19 cellular contexts compared by ENCODE assay signal in genomic region chr9:2414465-2414864, GRCh38.
DNase-seq lines count a peak whose midpoint lies in the region; ATAC-seq, FAIRE-seq and TF ChIP-seq lines count a peak whose summit lies in the region.
"Had no signal": no experiment of that assay in that cellular context is flagged by ENCODE, and none has a peak within 500 bp of the region (broad histone marks: within the 10 kb centered on the region; RNA-seq: fewer than 3 reads in every experiment).

No MANE protein-coding gene starts in this region.

- H3K9ac ChIP-seq in mesendoderm (ENCODE audit: low read length) (no peak overlapping the region), H9 (ENCODE audit: extremely low read depth, insufficient read length, low read length) (no peak overlapping the region), neural progenitor cell (no peak overlapping the region)
- H3K9ac ChIP-seq: KMS-11 had no signal

- no peak overlapping the region for H2BK20ac ChIP-seq in H9 (ENCODE audit: low read depth, low read length, poor library complexity, severe bottlenecking)

- no peak overlapping the region for H3K4me3 ChIP-seq in heart left ventricle
- no peak overlapping the region for H3K4me3 ChIP-seq in brain microvascular endothelial cell (ENCODE audit: low read depth, low read length)
- no peak overlapping the region for H3K4me3 ChIP-seq in mesendoderm (ENCODE audit: low read length)
- no peak overlapping the region for H3K4me3 ChIP-seq in left lung
- no peak overlapping the region for H3K4me3 ChIP-seq in neural progenitor cell

- peaks cover 0 to 7% (median 0%) of the 10 kb centered on the region in 3 experiments; a peak in 2 of 7 replicates for H3K36me3 Mint-ChIP-seq in H9 (ENCODE audit: insufficient read depth in 1 of 3, low read depth in 3 of 3)
- H3K36me3 Mint-ChIP-seq in neural progenitor cell = no peaks in the 10 kb centered on the region
- H3K36me3 Mint-ChIP-seq: CD8-positive, alpha-beta T cell had no signal

- H3K79me2 ChIP-seq in mesendoderm (ENCODE audit: control insufficient read depth, insufficient read depth, low read length) (no peaks in the 10 kb centered on the region), H9 (ENCODE audit: insufficient read depth, low read length) (no peaks in the 10 kb centered on the region), neural progenitor cell (ENCODE audit: low read depth) (no peaks in the 10 kb centered on the region)

- no peak overlapping the region for H3K18ac ChIP-seq in mesendoderm (ENCODE audit: low read length)
- no peak overlapping the region for H3K18ac ChIP-seq in H9 (ENCODE audit: insufficient read length, low read depth, low read length)

- no peak overlapping the region for H2BK12ac ChIP-seq in H9 (ENCODE audit: insufficient read length, low read depth, low read length)

- H2AFZ ChIP-seq in H9 (ENCODE audit: low read length) = no peak overlapping the region
- no peak overlapping the region for H2AFZ ChIP-seq in neural progenitor cell (replicated peaks)

- H3K9me3 ChIP-seq in heart left ventricle (no peaks in the 10 kb centered on the region), H9 (ENCODE audit: control insufficient read depth, low read depth, low read length) (no peaks in the 10 kb centered on the region), left lung (no peaks in the 10 kb centered on the region), neural progenitor cell (ENCODE audit: low read depth) (no peaks in the 10 kb centered on the region)

- H3K56ac ChIP-seq in mesendoderm (ENCODE audit: low read length) (no peak overlapping the region), H9 (ENCODE audit: insufficient read length, low read depth, low read length) (no peak overlapping the region)

- no peaks in the 10 kb centered on the region for H3K36me3 ChIP-seq in heart left ventricle
- no peaks in the 10 kb centered on the region for H3K36me3 ChIP-seq in brain microvascular endothelial cell (replicated peaks)
- H3K36me3 ChIP-seq in mesendoderm (ENCODE audit: control insufficient read depth, insufficient read depth, low read length) = no peaks in the 10 kb centered on the region
- no peaks in the 10 kb centered on the region for H3K36me3 ChIP-seq in left lung
- H3K36me3 ChIP-seq in neural progenitor cell = no peaks in the 10 kb centered on the region

- FAIRE-seq in urothelium cell line (lab: Jason Lieb, UNC) = no peak
- FAIRE-seq: D721Med had no signal

- peaks cover 3% of the 10 kb centered on the region for H3F3A ChIP-seq in neural progenitor cell (ENCODE audit: low read depth)

- no peaks in the 10 kb centered on the region for H3K23me2 ChIP-seq in H9 (ENCODE audit: insufficient read length, low read depth, low read length, poor library complexity, severe bottlenecking)

- H3K23ac ChIP-seq in mesendoderm (ENCODE audit: low read length) = no peak overlapping the region
- no peak overlapping the region for H3K23ac ChIP-seq in H9 (ENCODE audit: insufficient read length, low read depth, low read length)

- no peak for TF ChIP-seq CTCF in heart left ventricle (IDR thresholded peaks at IDR 0.05)
- no peak for TF ChIP-seq CTCF in brain microvascular endothelial cell (IDR thresholded peaks at IDR 0.05; ENCODE audit: low read depth, low read length, missing control alignments)
- no peak for TF ChIP-seq CTCF in H9 (conservative IDR thresholded peaks at IDR 0.05)
- no peak for TF ChIP-seq CTCF in left lung (IDR thresholded peaks at IDR 0.05)
- no peak for TF ChIP-seq CTCF in neural progenitor cell (IDR thresholded peaks at IDR 0.05)

- H3K79me1 ChIP-seq in mesendoderm (ENCODE audit: low read length) = no peaks in the 10 kb centered on the region
- no peaks in the 10 kb centered on the region for H3K79me1 ChIP-seq in H9 (ENCODE audit: insufficient read depth, low read depth, low read length, poor library complexity, severe bottlenecking)

- no peak overlapping the region for H3K4me3 Mint-ChIP-seq in H9
- no peak overlapping the region for H3K4me3 Mint-ChIP-seq in neural progenitor cell
- H3K4me3 Mint-ChIP-seq: CD8-positive, alpha-beta T cell had no signal

- H3K4me1 ChIP-seq in heart left ventricle = peaks cover 0 to 15% (median 5%) of the 10 kb centered on the region in 12 donors
- H3K4me1 ChIP-seq in mesendoderm (ENCODE audit: control insufficient read depth, low read depth, low read length) = peaks cover 2% of the 10 kb centered on the region
- peaks cover 8% of the 10 kb centered on the region for H3K4me1 ChIP-seq in H9 (ENCODE audit: insufficient read depth, low read length)
- H3K4me1 ChIP-seq in left lung = no peaks in the 10 kb centered on the region
- peaks cover 29% of the 10 kb centered on the region for H3K4me1 ChIP-seq in neural progenitor cell

- DNase-seq in Right ventricle myocardium inferior (ENCODE audit: missing footprints) = no peak
- no peak for DNase-seq in heart left ventricle
- DNase-seq in brain microvascular endothelial cell = peak; percentile 38
- peak; percentile 84 for DNase-seq in mesendoderm
- DNase-seq in H9 = no peak
- no peak for DNase-seq in left lung
- no peak for DNase-seq in neural progenitor cell (ENCODE audit: low spot score)
- no peak for DNase-seq in urothelium cell line (ENCODE audit: low spot score)
- DNase-seq: CD8-positive, alpha-beta T cell; DND-41; GOT3; NCI-H1105 treated with DMSO at 0.1 percent for 48 hours; NCI-H187; NCI-H2171; NCI-H510A; SIG-M5 had no signal

- in situ Hi-C loops in brain microvascular endothelial cell (cut with HindIII; ENCODE audit: low pct_ligation_motif_present, low sequenced_read_pairs) = no loop called here

- H4K5ac ChIP-seq in mesendoderm (ENCODE audit: low read length) (no peak overlapping the region), H9 (ENCODE audit: insufficient read length, low read depth, low read length) (no peak overlapping the region)

- H3T11ph ChIP-seq in H9 (ENCODE audit: low read length) = no peak overlapping the region

- H3K27ac Mint-ChIP-seq in H9 (no peak overlapping the region), neural progenitor cell (no peak overlapping the region)
- H3K27ac Mint-ChIP-seq: CD8-positive, alpha-beta T cell had no signal

- ATAC-seq in Right ventricle myocardium inferior = peak; percentile 26
- ATAC-seq in heart left ventricle = no peak
- no peak for ATAC-seq in left lung
- ATAC-seq: CD8-positive, alpha-beta T cell had no signal

- WGBS in heart left ventricle, 4 donors = 74 to 88% (median 85%) methylated on average over 2 of the region's 2 CpGs
- WGBS in mesendoderm (ENCODE audit: extremely low coverage, insufficient coverage, low lambda C conversion rate) = no CpG with 5 or more reads among the region's 2 CpGs
- WGBS in H9 (ENCODE audit: extremely low coverage, insufficient read length, low lambda C conversion rate) = no CpG with 5 or more reads among the region's 2 CpGs

- H2BK5ac ChIP-seq in mesendoderm (ENCODE audit: low read length) (no peak overlapping the region), H9 (ENCODE audit: insufficient read length, low read length) (no peak overlapping the region)

- H4K20me1 ChIP-seq in H9 (ENCODE audit: control insufficient read depth, insufficient read depth, insufficient read length) = no peaks in the 10 kb centered on the region
- H4K20me1 ChIP-seq in neural progenitor cell (ENCODE audit: low read depth) = no peaks in the 10 kb centered on the region

- H3K4me2 ChIP-seq in mesendoderm (ENCODE audit: low read length) = no peak overlapping the region
- no peak overlapping the region for H3K4me2 ChIP-seq in H9 (ENCODE audit: insufficient read depth, insufficient read length, low read length)
- no peak overlapping the region for H3K4me2 ChIP-seq in neural progenitor cell
- H3K4me2 ChIP-seq: KMS-11 had no signal

- H3K14ac ChIP-seq in H9 (ENCODE audit: insufficient read depth, low read length) = no peak overlapping the region

- H4K91ac ChIP-seq in H9 (ENCODE audit: insufficient read length, low read depth, low read length) = no peak overlapping the region

- H2AK5ac ChIP-seq in mesendoderm (ENCODE audit: low read length) = no peak overlapping the region
- H2AK5ac ChIP-seq in H9 (ENCODE audit: insufficient read length, low read length) = no peak overlapping the region

- H3K4ac ChIP-seq in mesendoderm (ENCODE audit: low read depth, low read length) = no peak overlapping the region
- H3K4ac ChIP-seq in H9 (ENCODE audit: low read depth, low read length) = no peak overlapping the region

- TF ChIP-seq POLR2A in heart left ventricle (IDR thresholded peaks at IDR 0.05) = no peak

- H2BK120ac ChIP-seq in mesendoderm (ENCODE audit: low read depth, low read length) (no peak overlapping the region), H9 (ENCODE audit: low read depth, low read length, poor library complexity, severe bottlenecking) (no peak overlapping the region)

- H3K27me3 ChIP-seq in heart left ventricle (no peaks in the 10 kb centered on the region), brain microvascular endothelial cell (replicated peaks) (no peaks in the 10 kb centered on the region), mesendoderm (ENCODE audit: insufficient read depth, low read length, poor library complexity) (no peaks in the 10 kb centered on the region), H9 (ENCODE audit: insufficient read depth, low read length) (no peaks in the 10 kb centered on the region), left lung (no peaks in the 10 kb centered on the region), neural progenitor cell (no peaks in the 10 kb centered on the region)

- H3K9me3 Mint-ChIP-seq in H9 = no peaks in the 10 kb centered on the region
- H3K9me3 Mint-ChIP-seq in neural progenitor cell = no peaks in the 10 kb centered on the region
- H3K9me3 Mint-ChIP-seq: CD8-positive, alpha-beta T cell had no signal

- H2BK15ac ChIP-seq in mesendoderm (replicated peaks; ENCODE audit: low read depth) (no peak overlapping the region), H9 (ENCODE audit: low read depth, low read length) (no peak overlapping the region)

- no peak overlapping the region for H3K27ac ChIP-seq in heart left ventricle
- no peak overlapping the region for H3K27ac ChIP-seq in brain microvascular endothelial cell
- H3K27ac ChIP-seq in mesendoderm (ENCODE audit: low read depth, low read length) = no peak overlapping the region
- H3K27ac ChIP-seq in H9 (ENCODE audit: insufficient read length, low read depth, low read length) = no peak overlapping the region
- no peak overlapping the region for H3K27ac ChIP-seq in left lung
- H3K27ac ChIP-seq in neural progenitor cell = no peak overlapping the region
- H3K27ac ChIP-seq: 22Rv1, KMS-11 had no signal

- H4K8ac ChIP-seq in mesendoderm (ENCODE audit: low read depth, low read length) (no peak overlapping the region), H9 (replicated peaks; ENCODE audit: insufficient read length, low read depth, low read length) (no peak overlapping the region)

- H3K27me3 Mint-ChIP-seq in H9 (ENCODE audit: low read depth) = no peaks in the 10 kb centered on the region
- H3K27me3 Mint-ChIP-seq in neural progenitor cell (ENCODE audit: insufficient read depth, low read depth) = no peaks in the 10 kb centered on the region

- intact Hi-C loops in Right ventricle myocardium inferior (cut with DNase I) = no loop called here
- intact Hi-C loops in heart left ventricle (cut with DNase I) = no loop called here
- intact Hi-C loops in left lung (cut with DNase I) = no loop called here

- H3K4me1 Mint-ChIP-seq in H9 (peaks cover 38 to 41% of the 10 kb centered on the region in 2 experiments), neural progenitor cell (peaks cover 34% of the 10 kb centered on the region)

Comparison
In these comparisons a context has a peak if more than half of its experiments do, and no peak if none do; other contexts are left out.
1. DNase-seq: peak in brain microvascular endothelial cell (single experiment) and mesendoderm (single experiment); none in Right ventricle myocardium inferior (single experiment), heart left ventricle (0 of 5), H9 (single experiment), left lung (0 of 2), neural progenitor cell (single experiment) and urothelium cell line (single experiment).